Comparison of ENCODE assay signal across 11 cellular contexts in the genomic region with DNA sequence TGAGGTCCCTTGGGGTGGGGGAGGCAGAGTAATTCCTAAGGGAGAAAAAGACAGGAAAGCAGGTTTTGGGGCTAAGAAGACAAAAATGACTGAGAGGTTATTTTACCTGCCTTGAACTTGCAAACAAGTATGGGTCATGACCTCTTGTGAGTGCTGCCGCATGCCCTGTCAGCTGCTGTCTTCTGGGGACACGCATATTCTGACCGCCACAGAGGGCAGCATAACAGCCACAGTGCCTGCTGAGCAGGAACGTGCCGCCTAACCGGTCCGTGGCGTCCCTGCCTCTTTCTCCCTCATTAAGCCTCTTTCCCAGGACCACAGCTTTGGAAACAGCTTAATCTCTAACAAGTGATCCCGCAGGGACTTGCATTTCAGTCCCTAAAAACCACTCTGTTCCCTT. TPM values are rescaled to one million over a fixed set of nuclear protein-coding genes. Genes with fewer than 3 reads are reported as not detected.
DNase-seq lines count a peak whose midpoint lies in the region; ATAC-seq and TF ChIP-seq lines count a peak whose summit lies in the region.
"Had no signal": no experiment of that assay in that cellular context is flagged by ENCODE, and none has a peak within 500 bp of the region (broad histone marks: within the 10 kb centered on the region; RNA-seq: fewer than 3 reads in every experiment).

No MANE protein-coding gene starts in this region.

- H4K5ac ChIP-seq in mesendoderm (ENCODE audit: low read length), result no peak overlapping the region

- peak; percentile 1 for TF ChIP-seq CTCF in cardiac fibroblast (IDR thresholded peaks at IDR 0.05; ENCODE audit: low read depth, low read length)
- TF ChIP-seq CTCF in esophagus muscularis mucosa (IDR thresholded peaks at IDR 0.05), result no peak

- no peak overlapping the region for H3K56ac ChIP-seq in mesendoderm (ENCODE audit: low read length)

- H4K8ac ChIP-seq in mesendoderm (ENCODE audit: low read depth, low read length), result no peak overlapping the region

- H2AK5ac ChIP-seq in mesendoderm (ENCODE audit: low read length), result no peak overlapping the region

- H3K4me3 ChIP-seq in cardiac fibroblast (replicated peaks in 1 of 2; ENCODE audit: low read depth in 2 of 2, low read length in 2 of 2), result no peak overlapping the region
- no peak overlapping the region for H3K4me3 ChIP-seq in mesendoderm (ENCODE audit: low read length)
- H3K4me3 ChIP-seq in esophagus muscularis mucosa, result peak overlapping the region in 1 of 4 donors; percentile 19
- H3K4me3 ChIP-seq: SJCRH30, skin epidermis had no signal

- no peak overlapping the region for H3K23ac ChIP-seq in mesendoderm (ENCODE audit: low read length)

- peak; percentile 22 for ATAC-seq in GM18498 (IDR thresholded peaks at IDR 0.05; ENCODE audit: unreplicated experiment)

- TF ChIP-seq EP300 in esophagus muscularis mucosa (IDR thresholded peaks at IDR 0.05), result no peak

- no peak overlapping the region for H2BK120ac ChIP-seq in mesendoderm (ENCODE audit: low read depth, low read length)

- H2BK15ac ChIP-seq in mesendoderm (replicated peaks; ENCODE audit: low read depth), result no peak overlapping the region

- H3K4ac ChIP-seq in mesendoderm (ENCODE audit: low read depth, low read length), result no peak overlapping the region

- H2BK5ac ChIP-seq in mesendoderm (ENCODE audit: low read length), result no peak overlapping the region

- WGBS in mesendoderm (ENCODE audit: extremely low coverage, insufficient coverage, low lambda C conversion rate), result no CpG with 5 or more reads among the region's 9 CpGs
- WGBS in esophagus muscularis mucosa, result 53% methylated on average over 9 of the region's 9 CpGs

- no peaks in the 10 kb centered on the region for H3K27me3 ChIP-seq in mesendoderm (ENCODE audit: insufficient read depth, low read length, poor library complexity)
- H3K27me3 ChIP-seq in esophagus muscularis mucosa, result no peaks in the 10 kb centered on the region

- H3K79me2 ChIP-seq in mesendoderm (ENCODE audit: control insufficient read depth, insufficient read depth, low read length), result no peaks in the 10 kb centered on the region

- H3K9me3 ChIP-seq in esophagus muscularis mucosa, result no peaks in the 10 kb centered on the region
- H3K9me3 ChIP-seq: SJCRH30, upper lobe of left lung had no signal

- no peak overlapping the region for H3K27ac ChIP-seq in mesendoderm (ENCODE audit: low read depth, low read length)
- no peak overlapping the region for H3K27ac ChIP-seq in esophagus muscularis mucosa (replicated peaks in 1 of 4)
- H3K27ac ChIP-seq: SJCRH30, skin epidermis, upper lobe of left lung had no signal

- no peaks in the 10 kb centered on the region for H3K36me3 ChIP-seq in mesendoderm (ENCODE audit: control insufficient read depth, insufficient read depth, low read length)
- no peaks in the 10 kb centered on the region for H3K36me3 ChIP-seq in esophagus muscularis mucosa
- H3K36me3 ChIP-seq: SJCRH30, upper lobe of left lung had no signal

- intact Hi-C loops in esophagus muscularis mucosa (cut with DNase I), result no loop called here

- TF ChIP-seq POLR2A in esophagus muscularis mucosa (IDR thresholded peaks at IDR 0.05; ENCODE audit: low read depth), result no peak

- H3K79me1 ChIP-seq in mesendoderm (ENCODE audit: low read length), result no peaks in the 10 kb centered on the region

- DNase-seq in Ammon's horn (ENCODE audit: low spot score) (peak; percentile 70), cardiac fibroblast (ENCODE audit: low read depth in 2 of 2) (no peak), mesendoderm (peak; percentile 65), NCI-H345 treated with DMSO at 0.1 percent for 48 hours (lab: John Stamatoyannopoulos, UW; ENCODE audit: unreplicated experiment) (no peak), esophagus muscularis mucosa (ENCODE audit: extremely low spot score) (no peak), GOT3 (lab: John Stamatoyannopoulos, UW) (no peak), glomerular visceral epithelial cell (ENCODE audit: extremely low spot score) (no peak)

- no peak overlapping the region for H3K9ac ChIP-seq in mesendoderm (ENCODE audit: low read length)

- H3K4me2 ChIP-seq in mesendoderm (ENCODE audit: low read length), result no peak overlapping the region

- H3K4me1 ChIP-seq in mesendoderm (ENCODE audit: control insufficient read depth, low read depth, low read length) (no peaks in the 10 kb centered on the region), esophagus muscularis mucosa (peaks cover 16 to 42% (median 30%) of the 10 kb centered on the region in 4 donors)
- H3K4me1 ChIP-seq: SJCRH30 had no signal

- H3K18ac ChIP-seq in mesendoderm (ENCODE audit: low read length), result no peak overlapping the region

RNA-seq across cellular contexts. Expression of a gene that starts 51.3 kb away (rescaled TPM):
- 0.01 TPM for polyA plus RNA-seq in mesendoderm (2013, experiment 1 of 2)
- polyA plus RNA-seq in mesendoderm (2013, experiment 2 of 2), result 0.03 TPM
- total RNA-seq in esophagus muscularis mucosa, result under 1 TPM in 2 of 4 donors, not detected in 2; 0.17 to 0.71 TPM
- total RNA-seq: SJCRH30 had no signal

Comparison
In these comparisons a context has a peak if more than half of its experiments do, and no peak if none do; other contexts are left out.
1. DNase-seq: peak in Ammon's horn (single experiment) and mesendoderm (single experiment); none in cardiac fibroblast (0 of 2), NCI-H345 treated with DMSO at 0.1 percent for 48 hours (single experiment), esophagus muscularis mucosa (single experiment), GOT3 (single experiment) and glomerular visceral epithelial cell (single experiment).